ENCODE assay signal across 8 cellular contexts in the genomic region with DNA sequence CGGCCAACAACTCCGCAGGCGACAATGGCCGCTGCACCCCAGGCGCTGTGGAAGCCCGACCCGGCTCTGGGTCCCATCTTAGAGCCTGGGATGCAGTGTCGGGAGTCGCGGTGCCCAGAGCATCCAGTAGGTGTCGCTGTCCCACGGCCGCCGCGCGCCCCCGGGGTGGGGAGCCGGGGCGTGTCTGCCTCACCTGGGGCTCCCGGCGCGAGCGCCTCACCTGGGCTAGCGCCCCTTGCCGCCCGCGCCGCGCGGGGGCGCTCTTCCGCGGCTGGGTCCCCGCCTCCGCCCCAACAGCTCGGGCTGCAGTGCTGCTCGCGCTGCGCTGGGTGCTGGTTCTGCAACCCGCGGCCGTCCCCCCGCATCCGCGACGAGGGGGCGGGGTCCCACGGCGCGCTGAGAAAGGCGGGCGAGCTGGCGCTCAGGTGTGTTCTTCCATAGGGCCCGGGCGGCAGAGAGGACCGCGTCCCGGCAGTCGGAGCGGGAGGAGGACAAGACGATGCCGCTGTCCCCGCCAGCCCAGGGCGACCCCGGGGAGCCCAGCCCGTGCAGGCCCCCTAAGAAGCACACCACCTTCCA. TPM values are rescaled to one million over a fixed set of nuclear protein-coding genes. Genes with fewer than 3 reads are reported as not detected.
DNase-seq lines count a peak whose midpoint lies in the region; ATAC-seq and TF ChIP-seq lines count a peak whose summit lies in the region.

Gene CRYBG1, plus strand, starts transcription at position 308 of the 579 bp plus-strand sequence. Its CDS starts 192 bp downstream, at position 500.

- TF ChIP-seq CTCF in SU-DHL-6 (IDR thresholded peaks at IDR 0.05; ENCODE audit: insufficient read depth, low read length, poor library complexity, severe bottlenecking) (peak; percentile 71), heart right ventricle (IDR thresholded peaks at IDR 0.05) (peak; percentile 61 to 90 (median 67)), psoas muscle (IDR thresholded peaks at IDR 0.05) (peak; percentile 62)

- peaks cover 10% of the 10 kb centered on the region for H3K4me1 Mint-ChIP-seq in activated naive CD8-positive, alpha-beta T cell (ENCODE audit: low read depth)

- no peak within 1 kb of the TSS for H3K27ac Mint-ChIP-seq in activated naive CD8-positive, alpha-beta T cell

- peak; percentile 66 for ATAC-seq in GM19372 (IDR thresholded peaks at IDR 0.05; ENCODE audit: low read depth, unreplicated experiment)
- peak in 7 of 8 donors; percentile 47 to 79 (median 63) for ATAC-seq in heart right ventricle
- ATAC-seq in psoas muscle: peak; percentile 52 to 76 (median 72)

- H3K27me3 ChIP-seq in SU-DHL-6 (ENCODE audit: low read length) (no peaks in the 10 kb centered on the region), heart right ventricle (peaks cover 17 to 83% (median 65%) of the 10 kb centered on the region in 7 donors), psoas muscle (ENCODE audit: insufficient read depth in 3 of 3, low read length in 2 of 3) (peaks cover 7 to 62% (median 10%) of the 10 kb centered on the region in 3 donors)

- no peak for TF ChIP-seq EP300 in Ishikawa (IDR thresholded peaks at IDR 0.05; ENCODE audit: borderline replicate concordance)

- H3K9me2 ChIP-seq in SU-DHL-6 (replicated peaks; ENCODE audit: insufficient read depth, low read length): no peaks in the 10 kb centered on the region

- H3K79me2 ChIP-seq in SU-DHL-6 (ENCODE audit: insufficient read depth, low read length): no peaks in the 10 kb centered on the region

- DNase-seq in AG20443 (ENCODE audit: low spot score) (peak; percentile 84), heart right ventricle (peak in 1 of 2 donors; percentile 38), psoas muscle (peak; percentile 45 to 61), GF-D8 (lab: John Stamatoyannopoulos, UW) (no peak)

- H3K9me3 Mint-ChIP-seq in activated naive CD8-positive, alpha-beta T cell (ENCODE audit: low read depth): no peaks in the 10 kb centered on the region

- no peaks in the 10 kb centered on the region for H3K36me3 Mint-ChIP-seq in activated naive CD8-positive, alpha-beta T cell

- H3K4me3 ChIP-seq in SU-DHL-6 (ENCODE audit: insufficient read depth, low read length, poor library complexity, severe bottlenecking) (no peak within 1 kb of the TSS), heart right ventricle (peak within 1 kb of the TSS; percentile 3 to 55 (median 39)), psoas muscle (peak within 1 kb of the TSS; percentile 61)

- H3F3A ChIP-seq in SU-DHL-6 (ENCODE audit: insufficient read depth): no peaks in the 10 kb centered on the region

- H2AFZ ChIP-seq in SU-DHL-6 (ENCODE audit: low read depth, low read length, severe bottlenecking): no peak within 1 kb of the TSS

- no peaks in the 10 kb centered on the region for H4K20me1 ChIP-seq in SU-DHL-6 (ENCODE audit: low read depth, low read length)

- H3K27ac ChIP-seq in SU-DHL-6 (ENCODE audit: low read depth, low read length): no peak within 1 kb of the TSS
- H3K27ac ChIP-seq in heart right ventricle: no peak within 1 kb of the TSS
- no peak within 1 kb of the TSS for H3K27ac ChIP-seq in psoas muscle

- H3K4me1 ChIP-seq in heart right ventricle (peaks cover 0 to 16% (median 11%) of the 10 kb centered on the region in 9 donors), psoas muscle (peaks cover 3% of the 10 kb centered on the region)

- H3K27me3 Mint-ChIP-seq in activated naive CD8-positive, alpha-beta T cell: peaks cover 36% of the 10 kb centered on the region

- H3K4me2 ChIP-seq in SU-DHL-6 (ENCODE audit: low read depth, low read length, poor library complexity, severe bottlenecking): no peak within 1 kb of the TSS

- no peaks in the 10 kb centered on the region for H3K36me3 ChIP-seq in SU-DHL-6 (ENCODE audit: low read length)
- no peaks in the 10 kb centered on the region for H3K36me3 ChIP-seq in heart right ventricle
- H3K36me3 ChIP-seq in psoas muscle (ENCODE audit: insufficient read depth in 1 of 2, low read depth in 1 of 2): no peaks in the 10 kb centered on the region

- no peak within 1 kb of the TSS for H3K9ac ChIP-seq in SU-DHL-6 (ENCODE audit: low read length)

- intact Hi-C loops in heart right ventricle (cut with DNase I): no loop called here
- intact Hi-C loops in psoas muscle (cut with DNase I): no loop called here

- peak within 1 kb of the TSS; percentile 78 for H3K4me3 Mint-ChIP-seq in activated naive CD8-positive, alpha-beta T cell

- H3K9me3 ChIP-seq in SU-DHL-6 (ENCODE audit: insufficient read depth, low read length) (no peaks in the 10 kb centered on the region), heart right ventricle (no peaks in the 10 kb centered on the region), psoas muscle (no peaks in the 10 kb centered on the region)

- peak; percentile 64 for TF ChIP-seq RAD21 in Ishikawa (IDR thresholded peaks at IDR 0.05; ENCODE audit: low read depth)

- WGBS in heart right ventricle, 2 donors: 0 to 2% methylated on average over 66 of the region's 66 CpGs
- 0 to 2% (median 2%) methylated on average over 22 to 66 of the region's 66 CpGs for WGBS in psoas muscle, 3 donors

TF ChIP-seq in Ishikawa, 13 proteins besides CTCF, POLR2A, EP300 and RAD21:
- TF ChIP-seq FOXM1 (IDR thresholded peaks at IDR 0.05; ENCODE audit: borderline replicate concordance, low read depth) (no peak), ZBTB7A (IDR thresholded peaks at IDR 0.05; ENCODE audit: low read depth) (no peak; the same call in 1 of the 2 replicates), YY1 (IDR thresholded peaks at IDR 0.05; ENCODE audit: low read depth) (peak; percentile 81), EGR1 (IDR thresholded peaks at IDR 0.05) (0 out of 2 replicates have a peak, but pooled peaks have one; percentile 24), TEAD4 (IDR thresholded peaks at IDR 0.05) (no peak)
- TF ChIP-seq, protein P1, sequence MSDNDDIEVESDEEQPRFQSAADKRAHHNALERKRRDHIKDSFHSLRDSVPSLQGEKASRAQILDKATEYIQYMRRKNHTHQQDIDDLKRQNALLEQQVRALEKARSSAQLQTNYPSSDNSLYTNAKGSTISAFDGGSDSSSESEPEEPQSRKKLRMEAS (IDR thresholded peaks at IDR 0.05): no peak
- TF ChIP-seq, protein P2, sequence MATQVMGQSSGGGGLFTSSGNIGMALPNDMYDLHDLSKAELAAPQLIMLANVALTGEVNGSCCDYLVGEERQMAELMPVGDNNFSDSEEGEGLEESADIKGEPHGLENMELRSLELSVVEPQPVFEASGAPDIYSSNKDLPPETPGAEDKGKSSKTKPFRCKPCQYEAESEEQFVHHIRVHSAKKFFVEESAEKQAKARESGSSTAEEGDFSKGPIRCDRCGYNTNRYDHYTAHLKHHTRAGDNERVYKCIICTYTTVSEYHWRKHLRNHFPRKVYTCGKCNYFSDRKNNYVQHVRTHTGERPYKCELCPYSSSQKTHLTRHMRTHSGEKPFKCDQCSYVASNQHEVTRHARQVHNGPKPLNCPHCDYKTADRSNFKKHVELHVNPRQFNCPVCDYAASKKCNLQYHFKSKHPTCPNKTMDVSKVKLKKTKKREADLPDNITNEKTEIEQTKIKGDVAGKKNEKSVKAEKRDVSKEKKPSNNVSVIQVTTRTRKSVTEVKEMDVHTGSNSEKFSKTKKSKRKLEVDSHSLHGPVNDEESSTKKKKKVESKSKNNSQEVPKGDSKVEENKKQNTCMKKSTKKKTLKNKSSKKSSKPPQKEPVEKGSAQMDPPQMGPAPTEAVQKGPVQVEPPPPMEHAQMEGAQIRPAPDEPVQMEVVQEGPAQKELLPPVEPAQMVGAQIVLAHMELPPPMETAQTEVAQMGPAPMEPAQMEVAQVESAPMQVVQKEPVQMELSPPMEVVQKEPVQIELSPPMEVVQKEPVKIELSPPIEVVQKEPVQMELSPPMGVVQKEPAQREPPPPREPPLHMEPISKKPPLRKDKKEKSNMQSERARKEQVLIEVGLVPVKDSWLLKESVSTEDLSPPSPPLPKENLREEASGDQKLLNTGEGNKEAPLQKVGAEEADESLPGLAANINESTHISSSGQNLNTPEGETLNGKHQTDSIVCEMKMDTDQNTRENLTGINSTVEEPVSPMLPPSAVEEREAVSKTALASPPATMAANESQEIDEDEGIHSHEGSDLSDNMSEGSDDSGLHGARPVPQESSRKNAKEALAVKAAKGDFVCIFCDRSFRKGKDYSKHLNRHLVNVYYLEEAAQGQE (IDR thresholded peaks at IDR 0.05; ENCODE audit: low read depth): no peak

RNA-seq across cellular contexts. Expression of gene CRYBG1, which starts in this region (rescaled TPM):
- total RNA-seq in heart right ventricle: 1 to 10 TPM in 9 of 10 donors, under 1 TPM in 1; 0.92 to 9.4 (median 1.6) TPM
- under 1 TPM; 0.64 to 0.73 TPM for polyA plus RNA-seq in heart right ventricle
- total RNA-seq in psoas muscle: 1 to 10 TPM in 2 of 4 donors, under 1 TPM in 2; 0.82 to 1.6 (median 1.3) TPM
- under 1 TPM; 0.17 to 0.43 (median 0.35) TPM for polyA plus RNA-seq in psoas muscle
